In the genomic region with DNA sequence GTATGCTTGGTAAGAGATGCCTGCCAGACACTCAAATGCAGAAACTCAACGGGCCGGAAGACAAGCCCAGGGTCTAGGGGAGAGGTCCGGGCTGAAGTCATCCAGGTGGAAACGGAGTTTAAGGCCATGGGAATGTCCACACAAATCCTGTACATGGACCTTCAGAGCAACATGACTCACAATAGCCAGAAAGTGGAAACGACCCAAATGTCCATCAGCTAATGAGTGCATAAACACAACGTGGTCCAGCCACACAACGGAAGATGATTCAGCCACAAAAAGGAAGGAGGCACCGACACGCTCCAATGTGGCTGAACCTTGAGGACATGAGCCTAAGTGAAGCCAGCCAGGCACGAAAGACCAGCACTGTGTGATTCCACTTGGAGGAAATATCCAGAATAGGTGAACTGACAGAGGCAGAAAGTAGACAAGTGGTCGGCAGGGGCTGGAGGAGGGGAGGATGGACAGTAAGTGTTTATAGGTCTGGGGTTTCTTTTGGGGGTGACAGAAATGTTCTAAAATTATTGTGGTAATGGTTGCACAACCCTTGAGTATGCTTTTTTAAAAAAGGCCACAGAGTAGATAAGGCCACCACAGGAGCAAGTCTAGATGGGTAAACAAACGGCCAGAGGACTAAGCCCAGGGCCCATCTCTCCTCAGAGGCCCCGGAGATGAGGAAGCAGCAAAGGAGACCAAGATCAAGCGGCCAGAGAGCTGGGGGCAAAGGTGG, we compare ENCODE assay signal across 1 cellular context.
TF ChIP-seq lines count a peak whose summit lies in the region.

No MANE protein-coding gene starts in this region.

TF ChIP-seq in GM23338, 12 proteins besides CTCF, POLR2A, EP300 and RAD21 (continued from another document):
- TF ChIP-seq, protein P1, sequence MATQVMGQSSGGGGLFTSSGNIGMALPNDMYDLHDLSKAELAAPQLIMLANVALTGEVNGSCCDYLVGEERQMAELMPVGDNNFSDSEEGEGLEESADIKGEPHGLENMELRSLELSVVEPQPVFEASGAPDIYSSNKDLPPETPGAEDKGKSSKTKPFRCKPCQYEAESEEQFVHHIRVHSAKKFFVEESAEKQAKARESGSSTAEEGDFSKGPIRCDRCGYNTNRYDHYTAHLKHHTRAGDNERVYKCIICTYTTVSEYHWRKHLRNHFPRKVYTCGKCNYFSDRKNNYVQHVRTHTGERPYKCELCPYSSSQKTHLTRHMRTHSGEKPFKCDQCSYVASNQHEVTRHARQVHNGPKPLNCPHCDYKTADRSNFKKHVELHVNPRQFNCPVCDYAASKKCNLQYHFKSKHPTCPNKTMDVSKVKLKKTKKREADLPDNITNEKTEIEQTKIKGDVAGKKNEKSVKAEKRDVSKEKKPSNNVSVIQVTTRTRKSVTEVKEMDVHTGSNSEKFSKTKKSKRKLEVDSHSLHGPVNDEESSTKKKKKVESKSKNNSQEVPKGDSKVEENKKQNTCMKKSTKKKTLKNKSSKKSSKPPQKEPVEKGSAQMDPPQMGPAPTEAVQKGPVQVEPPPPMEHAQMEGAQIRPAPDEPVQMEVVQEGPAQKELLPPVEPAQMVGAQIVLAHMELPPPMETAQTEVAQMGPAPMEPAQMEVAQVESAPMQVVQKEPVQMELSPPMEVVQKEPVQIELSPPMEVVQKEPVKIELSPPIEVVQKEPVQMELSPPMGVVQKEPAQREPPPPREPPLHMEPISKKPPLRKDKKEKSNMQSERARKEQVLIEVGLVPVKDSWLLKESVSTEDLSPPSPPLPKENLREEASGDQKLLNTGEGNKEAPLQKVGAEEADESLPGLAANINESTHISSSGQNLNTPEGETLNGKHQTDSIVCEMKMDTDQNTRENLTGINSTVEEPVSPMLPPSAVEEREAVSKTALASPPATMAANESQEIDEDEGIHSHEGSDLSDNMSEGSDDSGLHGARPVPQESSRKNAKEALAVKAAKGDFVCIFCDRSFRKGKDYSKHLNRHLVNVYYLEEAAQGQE (IDR thresholded peaks at IDR 0.05; ENCODE audit: unreplicated experiment): no peak
- TF ChIP-seq ZNF331 (CRISPR knock-in tag; IDR thresholded peaks at IDR 0.05; ENCODE audit: low read depth) (no peak), STAT1 (IDR thresholded peaks at IDR 0.05; ENCODE audit: unreplicated experiment) (no peak), POLR2AphosphoS5 (IDR thresholded peaks at IDR 0.05; ENCODE audit: low read depth) (no peak), EZH2phosphoT487 (IDR thresholded peaks at IDR 0.05; ENCODE audit: unreplicated experiment) (no peak)
TF ChIP-seq in GM23338: peak in this region for 0.
